Comparison of ENCODE assay signal across 8 cellular contexts in the genomic region with DNA sequence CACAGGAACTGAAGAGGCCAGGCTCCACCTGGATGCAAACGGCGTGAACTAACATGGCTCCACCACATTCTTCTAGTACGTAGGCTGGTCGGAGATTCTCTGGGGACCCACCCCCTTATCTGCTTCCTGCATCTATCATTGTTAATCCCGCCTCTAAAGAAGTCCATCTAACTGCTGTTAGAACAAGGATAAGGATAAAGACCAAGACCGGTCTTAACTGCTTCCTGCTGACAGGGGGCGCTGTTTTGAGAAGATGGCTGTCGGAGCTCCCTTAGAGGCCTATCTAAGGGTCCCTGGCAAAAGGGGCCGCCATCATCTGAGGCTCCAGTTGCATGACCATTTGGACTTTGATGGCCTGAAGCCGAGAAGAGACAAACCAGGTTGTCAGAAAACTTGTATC. TPM values are rescaled to one million over a fixed set of nuclear protein-coding genes. Genes with fewer than 3 reads are reported as not detected.
DNase-seq lines count a peak whose midpoint lies in the region; ATAC-seq and TF ChIP-seq lines count a peak whose summit lies in the region.

No MANE protein-coding gene starts in this region.

- no peak overlapping the region for H3K27ac Mint-ChIP-seq in activated T-helper 2 cell treated with anti-CD3 and anti-CD28 coated beads, Interferon-gamma antibody, Interleukin-2, Interleukin-4, amounts not matched to agents 10 μg/mL and 5 μg/mL and 100 μg/mL, durations not matched to agents 14 hours and 24 hours and 36 hours

- H3K4me1 Mint-ChIP-seq in activated T-helper 2 cell treated with anti-CD3 and anti-CD28 coated beads, Interferon-gamma antibody, Interleukin-2, Interleukin-4, amounts not matched to agents 10 μg/mL and 5 μg/mL and 100 μg/mL, durations not matched to agents 14 hours and 24 hours and 36 hours (ENCODE audit: low read depth): peaks cover 6% of the 10 kb centered on the region

- H2AFZ ChIP-seq in OCI-LY1 (ENCODE audit: low read length): no peak overlapping the region

- H3K79me2 ChIP-seq in DOHH2 (ENCODE audit: control insufficient read depth, low read length) (no peaks in the 10 kb centered on the region), OCI-LY1 (ENCODE audit: insufficient read depth, low read length) (no peaks in the 10 kb centered on the region)

- no peak overlapping the region for H3K4me2 ChIP-seq in DOHH2 (ENCODE audit: low read length)
- H3K4me2 ChIP-seq in OCI-LY1 (ENCODE audit: low read length): no peak overlapping the region

- H3K27me3 Mint-ChIP-seq in activated T-helper 2 cell treated with anti-CD3 and anti-CD28 coated beads, Interferon-gamma antibody, Interleukin-2, Interleukin-4, amounts not matched to agents 10 μg/mL and 5 μg/mL and 100 μg/mL, durations not matched to agents 14 hours and 24 hours and 36 hours (ENCODE audit: low read depth): no peaks in the 10 kb centered on the region

- H3K36me3 Mint-ChIP-seq in activated T-helper 2 cell treated with anti-CD3 and anti-CD28 coated beads, Interferon-gamma antibody, Interleukin-2, Interleukin-4, amounts not matched to agents 10 μg/mL and 5 μg/mL and 100 μg/mL, durations not matched to agents 14 hours and 24 hours and 36 hours (ENCODE audit: low read depth): peaks cover 3% of the 10 kb centered on the region

- no peaks in the 10 kb centered on the region for H4K20me1 ChIP-seq in DOHH2 (ENCODE audit: control insufficient read depth, insufficient read depth, low read depth, low read length)
- H4K20me1 ChIP-seq in OCI-LY1 (ENCODE audit: insufficient read depth, low read length): no peaks in the 10 kb centered on the region

- peak; percentile 74 for TF ChIP-seq CTCF in DOHH2 (IDR thresholded peaks at IDR 0.05; ENCODE audit: low read depth, low read length, poor library complexity, severe bottlenecking)
- peak; percentile 64 for TF ChIP-seq CTCF in OCI-LY1 (IDR thresholded peaks at IDR 0.05; ENCODE audit: low read length)

- H3K27ac ChIP-seq in DOHH2 (ENCODE audit: low read depth, low read length): no peak overlapping the region
- H3K27ac ChIP-seq in OCI-LY1 (ENCODE audit: low read depth, low read length, poor library complexity, severe bottlenecking): no peak overlapping the region

- H3K27me3 ChIP-seq in DOHH2 (ENCODE audit: control insufficient read depth, low read length): no peaks in the 10 kb centered on the region
- H3K27me3 ChIP-seq in OCI-LY1 (ENCODE audit: insufficient read depth, low read length): peaks cover 3% of the 10 kb centered on the region; the same call in 1 of the 2 replicates

- H3F3A ChIP-seq in DOHH2 (ENCODE audit: control insufficient read depth, insufficient read depth) (no peaks in the 10 kb centered on the region), OCI-LY1 (ENCODE audit: insufficient read depth, low read length) (no peaks in the 10 kb centered on the region)

- peaks cover 13% of the 10 kb centered on the region for H3K9me3 Mint-ChIP-seq in activated T-helper 2 cell treated with anti-CD3 and anti-CD28 coated beads, Interferon-gamma antibody, Interleukin-2, Interleukin-4, amounts not matched to agents 10 μg/mL and 5 μg/mL and 100 μg/mL, durations not matched to agents 14 hours and 24 hours and 36 hours

- no peaks in the 10 kb centered on the region for H3K4me1 ChIP-seq in DOHH2 (ENCODE audit: control insufficient read depth, low read length)
- H3K4me1 ChIP-seq in OCI-LY1 (ENCODE audit: insufficient read depth, low read length, severe bottlenecking): no peaks in the 10 kb centered on the region

- H3K36me3 ChIP-seq in DOHH2 (ENCODE audit: control insufficient read depth, low read length) (no peaks in the 10 kb centered on the region), OCI-LY1 (ENCODE audit: insufficient read depth, low read length) (no peaks in the 10 kb centered on the region)

- ATAC-seq in GM19351 (IDR thresholded peaks at IDR 0.05; ENCODE audit: unreplicated experiment): no peak
- no peak for ATAC-seq in GM21529 (IDR thresholded peaks at IDR 0.05; ENCODE audit: unreplicated experiment)

- H3K4me3 ChIP-seq in DOHH2 (ENCODE audit: low read length) (no peak overlapping the region), OCI-LY1 (ENCODE audit: low read depth, low read length, poor library complexity, severe bottlenecking) (no peak overlapping the region)

- intact Hi-C loops in activated T-helper 2 cell treated with anti-CD3 and anti-CD28 coated beads, Interferon-gamma antibody, Interleukin-2, Interleukin-4, amounts not matched to agents 10 μg/mL and 5 μg/mL and 100 μg/mL, durations not matched to agents 14 hours and 24 hours and 36 hours (cut with micrococcal nuclease): loop anchor here (2.0 kb wide), 1 partner anchor 38 kb away; the partner anchor contains the start of gene SENP3

- peak; percentile 26 for DNase-seq in activated T-helper 2 cell treated with anti-CD3 and anti-CD28 coated beads, Interferon-gamma antibody, Interleukin-2, Interleukin-4, amounts not matched to agents 10 μg/mL and 5 μg/mL and 100 μg/mL, durations not matched to agents 14 hours and 24 hours and 36 hours (ENCODE audit: low spot score)
- peak; percentile 68 for DNase-seq in iPS DF 4.7 (ENCODE audit: extremely low read depth, low spot score)
- peak; percentile 72 for DNase-seq in stimulated activated CD8-positive, alpha-beta memory T cell treated with anti-CD3 and anti-CD28 coated beads, Interleukin-4, amount 100 ng/mL, for 48 hours
- no peak for DNase-seq in anterior cingulate cortex (lab: John Stamatoyannopoulos, UW)

- H3K9ac ChIP-seq in OCI-LY1 (ENCODE audit: low read length): no peak overlapping the region

- no peaks in the 10 kb centered on the region for H3K9me2 ChIP-seq in DOHH2 (replicated peaks; ENCODE audit: control insufficient read depth, low read length)
- no peaks in the 10 kb centered on the region for H3K9me2 ChIP-seq in OCI-LY1 (ENCODE audit: low read depth, low read length)

- H3K9me3 ChIP-seq in DOHH2 (ENCODE audit: control insufficient read depth, insufficient read depth, low read length) (no peaks in the 10 kb centered on the region), OCI-LY1 (ENCODE audit: low read length) (no peaks in the 10 kb centered on the region)

- H3K4me3 Mint-ChIP-seq in activated T-helper 2 cell treated with anti-CD3 and anti-CD28 coated beads, Interferon-gamma antibody, Interleukin-2, Interleukin-4, amounts not matched to agents 10 μg/mL and 5 μg/mL and 100 μg/mL, durations not matched to agents 14 hours and 24 hours and 36 hours (ENCODE audit: low read depth): no peak overlapping the region

RNA-seq across cellular contexts. Expression of gene TNFSF12, which starts 25.8 kb away (rescaled TPM):
- total RNA-seq in activated T-helper 2 cell treated with anti-CD3 and anti-CD28 coated beads, Interferon-gamma antibody, Interleukin-2, Interleukin-4, amounts not matched to agents 10 μg/mL and 5 μg/mL and 100 μg/mL, durations not matched to agents 14 hours and 24 hours and 36 hours: 31.8 and 36.0 TPM in 2 replicates

RNA-seq across cellular contexts. Expression of gene TNFSF13, which starts 35.5 kb away (rescaled TPM):
- total RNA-seq in activated T-helper 2 cell treated with anti-CD3 and anti-CD28 coated beads, Interferon-gamma antibody, Interleukin-2, Interleukin-4, amounts not matched to agents 10 μg/mL and 5 μg/mL and 100 μg/mL, durations not matched to agents 14 hours and 24 hours and 36 hours: 2.9 and 3.5 TPM in 2 replicates

RNA-seq across cellular contexts. Expression of gene SENP3, which starts 38.7 kb away (rescaled TPM):
- 64.9 and 69.6 TPM in 2 replicates for total RNA-seq in activated T-helper 2 cell treated with anti-CD3 and anti-CD28 coated beads, Interferon-gamma antibody, Interleukin-2, Interleukin-4, amounts not matched to agents 10 μg/mL and 5 μg/mL and 100 μg/mL, durations not matched to agents 14 hours and 24 hours and 36 hours

RNA-seq across cellular contexts. Expression of gene POLR2A, which starts 38.9 kb away (rescaled TPM):
- total RNA-seq in activated T-helper 2 cell treated with anti-CD3 and anti-CD28 coated beads, Interferon-gamma antibody, Interleukin-2, Interleukin-4, amounts not matched to agents 10 μg/mL and 5 μg/mL and 100 μg/mL, durations not matched to agents 14 hours and 24 hours and 36 hours: 247 and 261 TPM in 2 replicates

RNA-seq across cellular contexts. Expression of gene SLC35G6, which starts 41.8 kb away (rescaled TPM):
- not detected in 2 replicates for total RNA-seq in activated T-helper 2 cell treated with anti-CD3 and anti-CD28 coated beads, Interferon-gamma antibody, Interleukin-2, Interleukin-4, amounts not matched to agents 10 μg/mL and 5 μg/mL and 100 μg/mL, durations not matched to agents 14 hours and 24 hours and 36 hours

Comparison
In these comparisons a context has a peak if more than half of its experiments do, and no peak if none do; other contexts are left out.
1. DNase-seq: peak in activated T-helper 2 cell treated with anti-CD3 and anti-CD28 coated beads, Interferon-gamma antibody, Interleukin-2, Interleukin-4, amounts not matched to agents 10 μg/mL and 5 μg/mL and 100 μg/mL, durations not matched to agents 14 hours and 24 hours and 36 hours (single experiment), iPS DF 4.7 (single experiment) and stimulated activated CD8-positive, alpha-beta memory T cell treated with anti-CD3 and anti-CD28 coated beads, Interleukin-4, amount 100 ng/mL, for 48 hours (single experiment); none in anterior cingulate cortex (0 of 58).